16 cellular contexts compared by ENCODE assay signal in the genomic region with DNA sequence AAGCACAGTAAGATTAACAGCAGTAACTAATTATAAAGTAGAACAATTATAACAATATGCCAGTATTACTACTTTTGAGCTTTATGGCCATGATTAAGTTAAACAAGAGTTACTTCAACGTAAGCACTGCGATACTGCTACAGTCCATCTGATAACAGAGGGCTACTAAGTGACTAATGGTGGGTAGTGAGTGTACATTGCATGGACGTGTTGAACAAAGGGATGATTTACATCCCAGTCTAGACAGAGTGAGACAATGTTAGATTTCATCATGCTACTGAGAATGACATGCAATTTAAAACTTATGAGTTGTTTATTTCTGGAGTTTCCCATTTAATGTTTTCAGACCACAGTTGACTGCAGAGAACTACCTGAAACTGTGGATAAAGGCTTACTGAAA. TPM values are rescaled to one million over a fixed set of nuclear protein-coding genes. Genes with fewer than 3 reads are reported as not detected.
DNase-seq lines count a peak whose midpoint lies in the region; ATAC-seq, FAIRE-seq and TF ChIP-seq lines count a peak whose summit lies in the region.
"Had no signal": no experiment of that assay in that cellular context is flagged by ENCODE, and none has a peak within 500 bp of the region (broad histone marks: within the 10 kb centered on the region; RNA-seq: fewer than 3 reads in every experiment).

No MANE protein-coding gene starts in this region.

- H3K27ac Mint-ChIP-seq in stimulated activated naive CD8-positive, alpha-beta T cell treated with anti-CD3 and anti-CD28 coated beads, Interleukin-15, amount 100 ng/mL, for 72 hours: no peak overlapping the region
- H3K27ac Mint-ChIP-seq: activated CD4-positive, alpha-beta T cell treated with anti-CD3 and anti-CD28 coated beads for 36 hours; CD8-positive, alpha-beta memory T cell had no signal

- dilution Hi-C loops in endothelial cell of umbilical vein (cut with MboI; ENCODE audit: extremely low pct_ligation_motif_present, low sequenced_read_pairs): no loop called here

- no peaks in the 10 kb centered on the region for H3K9me3 Mint-ChIP-seq in stimulated activated naive CD8-positive, alpha-beta T cell treated with anti-CD3 and anti-CD28 coated beads, Interleukin-15, amount 100 ng/mL, for 72 hours
- H3K9me3 Mint-ChIP-seq: CD8-positive, alpha-beta memory T cell had no signal

- H3K27me3 Mint-ChIP-seq in stimulated activated naive CD8-positive, alpha-beta T cell treated with anti-CD3 and anti-CD28 coated beads, Interleukin-15, amount 100 ng/mL, for 72 hours: no peaks in the 10 kb centered on the region
- H3K27me3 Mint-ChIP-seq: activated CD4-positive, alpha-beta T cell treated with anti-CD3 and anti-CD28 coated beads for 36 hours; CD8-positive, alpha-beta memory T cell had no signal

- ATAC-seq in stimulated activated naive CD8-positive, alpha-beta T cell treated with anti-CD3 and anti-CD28 coated beads, Interleukin-15, amount 100 ng/mL, for 72 hours: no peak
- ATAC-seq: activated CD4-positive, alpha-beta T cell treated with anti-CD3 and anti-CD28 coated beads for 36 hours had no signal

- POLR2A ChIA-PET in endothelial cell of umbilical vein (lab: Charles Lee): no interaction called here

- no peaks in the 10 kb centered on the region for H3K79me2 ChIP-seq in endothelial cell of umbilical vein (ENCODE audit: control insufficient read depth, insufficient read depth, low read length)

- no peak overlapping the region for H3K4me2 ChIP-seq in endothelial cell of umbilical vein (ENCODE audit: insufficient read depth, low read length)

- no peaks in the 10 kb centered on the region for H3K36me3 ChIP-seq in endothelial cell of umbilical vein (ENCODE audit: control insufficient read depth in 2 of 2, extremely low read depth in 1 of 2, insufficient read depth in 2 of 2, low read length in 2 of 2)
- H3K36me3 ChIP-seq: right atrium auricular region had no signal

- no peak overlapping the region for H2AFZ ChIP-seq in endothelial cell of umbilical vein (ENCODE audit: low read depth, low read length)

- no peak overlapping the region for H3K4me3 Mint-ChIP-seq in stimulated activated naive CD8-positive, alpha-beta T cell treated with anti-CD3 and anti-CD28 coated beads, Interleukin-15, amount 100 ng/mL, for 72 hours
- H3K4me3 Mint-ChIP-seq: activated CD4-positive, alpha-beta T cell treated with anti-CD3 and anti-CD28 coated beads for 36 hours; CD8-positive, alpha-beta memory T cell had no signal

- H3K4me1 Mint-ChIP-seq in stimulated activated naive CD8-positive, alpha-beta T cell treated with anti-CD3 and anti-CD28 coated beads, Interleukin-15, amount 100 ng/mL, for 72 hours: no peaks in the 10 kb centered on the region
- H3K4me1 Mint-ChIP-seq: activated CD4-positive, alpha-beta T cell treated with anti-CD3 and anti-CD28 coated beads for 36 hours; CD8-positive, alpha-beta memory T cell had no signal

- BruUV-seq in endothelial cell of umbilical vein (replicated peaks; lab: Mats Ljungman, UMichigan): no TSS peak

- H3K4me3 ChIP-seq in endothelial cell of umbilical vein (replicated peaks in 1 of 3; ENCODE audit: insufficient read depth in 1 of 3, low read depth in 1 of 3, low read length in 3 of 3): no peak overlapping the region
- H3K4me3 ChIP-seq: right atrium auricular region had no signal

- CTCF ChIA-PET in endothelial cell of umbilical vein (lab: Charles Lee): interaction anchor here (0.6 to 1.5 kb wide), 3 partner anchors 8 to 176 kb away, joined by 3 to 4 read pairs (median 3); no protein-coding TSS in a partner anchor

- H3K9me3 ChIP-seq in endothelial cell of umbilical vein (replicated peaks; ENCODE audit: control insufficient read depth, insufficient read depth, low read length): no peaks in the 10 kb centered on the region
- H3K9me3 ChIP-seq: right atrium auricular region had no signal

- no peak for TF ChIP-seq POLR2A in endothelial cell of umbilical vein (IDR thresholded peaks at IDR 0.05; ENCODE audit: low read depth, low read length)

- FAIRE-seq in endothelial cell of umbilical vein (lab: Jason Lieb, UNC): no peak
- FAIRE-seq: endometrium had no signal

- DNase-seq in GM04503 (ENCODE audit: low read depth): peak; percentile 23
- DNase-seq in OCI-M1 (lab: John Stamatoyannopoulos, UW): peak; percentile 30
- peak; percentile 77 for DNase-seq in endothelial cell of umbilical vein (ENCODE audit: low read depth, low spot score)
- DNase-seq in non-pigmented ciliary epithelial cell (ENCODE audit: low read depth): peak; percentile 91
- DNase-seq in iPS-NIHi7 (ENCODE audit: extremely low spot score): no peak
- DNase-seq in stimulated activated naive CD8-positive, alpha-beta T cell treated with anti-CD3 and anti-CD28 coated beads, Interleukin-15, amount 100 ng/mL, for 72 hours: no peak
- no peak for DNase-seq in inferior parietal cortex (ENCODE audit: extremely low spot score)
- DNase-seq in NCI-H82 (lab: John Stamatoyannopoulos, UW): no peak
- DNase-seq: activated CD4-positive, alpha-beta T cell treated with anti-CD3 and anti-CD28 coated beads for 36 hours; activated T-cell treated with anti-CD3 and anti-CD28 coated beads, Interleukin-2, amount 50 U/mL, for 48 hours; CD8-positive, alpha-beta memory T cell; NCI-H1105 treated with DMSO at 0.1 percent for 48 hours; substantia nigra; SW 1271 had no signal

- H3K9ac ChIP-seq in endothelial cell of umbilical vein (replicated peaks; ENCODE audit: extremely low read depth, insufficient read depth, low read length): no peak overlapping the region

- peak overlapping the region; percentile 62 for H3K27ac ChIP-seq in endothelial cell of umbilical vein (ENCODE audit: insufficient read depth, low read depth, low read length)
- H3K27ac ChIP-seq: right atrium auricular region had no signal

- intact Hi-C loops in endothelial cell of umbilical vein (cut with micrococcal nuclease): no loop called here

- H3K27me3 ChIP-seq in endothelial cell of umbilical vein (ENCODE audit: control insufficient read depth in 2 of 2, insufficient read depth in 2 of 2, low read length in 2 of 2): no peaks in the 10 kb centered on the region
- H3K27me3 ChIP-seq: right atrium auricular region had no signal

- H4K20me1 ChIP-seq in endothelial cell of umbilical vein (replicated peaks; ENCODE audit: control insufficient read depth, extremely low read depth, insufficient read depth, low read length): no peaks in the 10 kb centered on the region

- peaks cover 6% of the 10 kb centered on the region for H3K4me1 ChIP-seq in endothelial cell of umbilical vein (ENCODE audit: control insufficient read depth, extremely low read depth, insufficient read depth, low read length)
- H3K4me1 ChIP-seq: right atrium auricular region had no signal

- TF ChIP-seq CTCF in endothelial cell of umbilical vein (IDR thresholded peaks at IDR 0.05; ENCODE audit: extremely low read depth in 1 of 2, insufficient read depth in 1 of 2, low read depth in 1 of 2, low read length in 2 of 2): no peak

- no peaks in the 10 kb centered on the region for H3K9me1 ChIP-seq in endothelial cell of umbilical vein (replicated peaks; ENCODE audit: control insufficient read depth, extremely low read depth, insufficient read depth, low read length)

TF ChIP-seq in endothelial cell of umbilical vein, 7 proteins besides CTCF, POLR2A, EP300 and RAD21:
- TF ChIP-seq POLR2AphosphoS5 (IDR thresholded peaks at IDR 0.05; ENCODE audit: insufficient read depth, low read depth, low read length): peak; percentile 27
- TF ChIP-seq JUN (IDR thresholded peaks at IDR 0.05; ENCODE audit: borderline replicate concordance, insufficient read depth, insufficient read length, low read depth): peak; percentile 48
- TF ChIP-seq, protein P1, sequence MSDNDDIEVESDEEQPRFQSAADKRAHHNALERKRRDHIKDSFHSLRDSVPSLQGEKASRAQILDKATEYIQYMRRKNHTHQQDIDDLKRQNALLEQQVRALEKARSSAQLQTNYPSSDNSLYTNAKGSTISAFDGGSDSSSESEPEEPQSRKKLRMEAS (IDR thresholded peaks at IDR 0.05; ENCODE audit: insufficient read depth, insufficient read length): no peak
- TF ChIP-seq MYC (IDR thresholded peaks at IDR 0.05; ENCODE audit: low read depth, low read length): no peak
- peak; percentile 50 for TF ChIP-seq FOS (IDR thresholded peaks at IDR 0.05; ENCODE audit: borderline replicate concordance, insufficient read depth, low read length)
- peak; percentile 75 for TF ChIP-seq GATA2 (IDR thresholded peaks at IDR 0.05; ENCODE audit: insufficient read depth, insufficient read length, low read depth, low read length)
- no peak for TF ChIP-seq EZH2 (IDR thresholded peaks at IDR 0.05; ENCODE audit: borderline replicate concordance, low read depth, low read length, severe bottlenecking)

RNA-seq across cellular contexts. Expression of a gene that starts 45.6 kb away (rescaled TPM):
- total RNA-seq in endothelial cell of umbilical vein: 18.7 and 19.1 TPM in 2 replicates
- 17.3 and 21.0 TPM in 2 replicates for polyA plus RNA-seq in endothelial cell of umbilical vein
- polyA plus RNA-seq in endothelial cell of umbilical vein (2011; cell fraction: cytosol; rRNA removed): 28.6 and 30.0 TPM in 2 replicates
- polyA plus RNA-seq in endothelial cell of umbilical vein (2011; cell fraction: nucleus; rRNA removed): 24.2 and 27.3 TPM in 2 replicates
- 25.9 and 27.0 TPM in 2 replicates for polyA plus RNA-seq in endothelial cell of umbilical vein (2012)
- 58.5 and 60.3 TPM in 2 replicates for polyA minus RNA-seq in endothelial cell of umbilical vein
- 4.8 TPM for polyA minus RNA-seq in endothelial cell of umbilical vein (2011; cell fraction: cytosol; rRNA and poly(A)+ RNA removed)
- 39.1 and 46.8 TPM in 2 replicates for polyA minus RNA-seq in endothelial cell of umbilical vein (2011; cell fraction: nucleus; rRNA and poly(A)+ RNA removed)

Comparison
In these comparisons a context has a peak if more than half of its experiments do, and no peak if none do; other contexts are left out.
1. DNase-seq: peak in GM04503 (single experiment), OCI-M1 (single experiment), endothelial cell of umbilical vein (single experiment) and non-pigmented ciliary epithelial cell (single experiment); none in iPS-NIHi7 (single experiment), stimulated activated naive CD8-positive, alpha-beta T cell treated with anti-CD3 and anti-CD28 coated beads, Interleukin-15, amount 100 ng/mL, for 72 hours (0 of 2), inferior parietal cortex (single experiment) and NCI-H82 (single experiment).